28 cellular contexts compared by ENCODE assay signal in genomic region chr18:75287006-75287405, GRCh38.
"Had no signal": no experiment of that assay in that cellular context is flagged by ENCODE, and none has a peak within 500 bp of the region (broad histone marks: within the 10 kb centered on the region; RNA-seq: fewer than 3 reads in every experiment).

No MANE protein-coding gene starts in this region.

- H3K27ac Mint-ChIP-seq: stimulated activated effector memory CD8-positive, alpha-beta T cell treated with anti-CD3 and anti-CD28 coated beads, Interleukin-12 subunit alpha, Interleukin-12 subunit beta, amount 100 ng/mL, for 72 hours; stimulated activated memory B cell treated with anti-CD40 and anti-IgM and Interleukin-4, amounts not matched to agents 10 μg/mL and 1 μg/mL and 100 μg/mL, for 72 hours; stimulated activated naive B cell treated with anti-CD40 and anti-IgM and Interleukin-4, amounts not matched to agents 10 μg/mL and 1 μg/mL and 100 μg/mL, for 72 hours; stimulated activated naive CD8-positive, alpha-beta T cell treated with anti-CD3 and anti-CD28 coated beads, Interleukin-15, amount 100 ng/mL, for 72 hours; stimulated activated naive CD8-positive, alpha-beta T cell treated with anti-CD3 and anti-CD28 coated beads, Interleukin-15, Interleukin-2, amounts not matched to agents 100 ng/mL and 50 ng/mL, for 24 hours; type B pancreatic cell had no signal

- H3K4me1 Mint-ChIP-seq: stimulated activated memory B cell treated with anti-CD40 and anti-IgM and Interleukin-4, amounts not matched to agents 10 μg/mL and 1 μg/mL and 100 μg/mL, for 72 hours; stimulated activated naive B cell treated with anti-CD40 and anti-IgM and Interleukin-4, amounts not matched to agents 10 μg/mL and 1 μg/mL and 100 μg/mL, for 72 hours; stimulated activated naive CD8-positive, alpha-beta T cell treated with anti-CD3 and anti-CD28 coated beads, Interleukin-15, amount 100 ng/mL, for 72 hours had no signal

- H3K9me3 ChIP-seq: stomach, suprapubic skin, testis, thoracic aorta, thyroid gland, tibial artery, tibial nerve, transverse colon, upper lobe of left lung, upper lobe of right lung, uterus, vagina had no signal

- H3K4me1 ChIP-seq: stomach, suprapubic skin, thyroid gland, tibial artery, tibial nerve, transverse colon, upper lobe of left lung, upper lobe of right lung, uterus, vagina had no signal

- ATAC-seq: stimulated activated effector memory CD8-positive, alpha-beta T cell treated with anti-CD3 and anti-CD28 coated beads, Interleukin-12 subunit alpha, Interleukin-12 subunit beta, amount 100 ng/mL, for 72 hours; stimulated activated memory B cell treated with anti-CD40 and anti-IgM and Interleukin-4, amounts not matched to agents 10 μg/mL and 1 μg/mL and 100 μg/mL, for 72 hours; stimulated activated naive B cell treated with anti-CD40 and anti-IgM and Interleukin-4, amounts not matched to agents 10 μg/mL and 1 μg/mL and 100 μg/mL, for 72 hours; stimulated activated naive CD8-positive, alpha-beta T cell treated with anti-CD3 and anti-CD28 coated beads, Interleukin-15, amount 100 ng/mL, for 72 hours; stimulated activated naive CD8-positive, alpha-beta T cell treated with anti-CD3 and anti-CD28 coated beads, Interleukin-15, Interleukin-2, amounts not matched to agents 100 U/mL and 50 U/mL, for 24 hours; upper lobe of right lung had no signal

- H3K27me3 Mint-ChIP-seq: stimulated activated memory B cell treated with anti-CD40 and anti-IgM and Interleukin-4, amounts not matched to agents 10 μg/mL and 1 μg/mL and 100 μg/mL, for 72 hours; stimulated activated naive B cell treated with anti-CD40 and anti-IgM and Interleukin-4, amounts not matched to agents 10 μg/mL and 1 μg/mL and 100 μg/mL, for 72 hours; stimulated activated naive CD8-positive, alpha-beta T cell treated with anti-CD3 and anti-CD28 coated beads, Interleukin-15, amount 100 ng/mL, for 72 hours; stimulated activated naive CD8-positive, alpha-beta T cell treated with anti-CD3 and anti-CD28 coated beads, Interleukin-15, Interleukin-2, amounts not matched to agents 100 ng/mL and 50 ng/mL, for 24 hours; type B pancreatic cell had no signal

- H3K27ac ChIP-seq: stomach, suprapubic skin, testis, thoracic aorta, thyroid gland, tibial artery, tibial nerve, transverse colon, upper lobe of left lung, upper lobe of right lung, uterus, vagina had no signal

- DNase-seq: stimulated activated CD4-positive, alpha-beta T cell treated with anti-CD3 and anti-CD28 coated beads, Interleukin-2, amount 100 ng/mL, for 48 hours; stimulated activated CD4-positive, alpha-beta T cell treated with anti-CD3 and anti-CD28 coated beads, Interleukin-4, amount 100 ng/mL, for 1 hour; stimulated activated CD4-positive, alpha-beta T cell treated with anti-CD3 and anti-CD28 coated beads, Interleukin-4, amount 100 ng/mL, for 24 hours; stimulated activated CD4-positive, alpha-beta T cell treated with anti-CD3 and anti-CD28 coated beads, Interleukin-4, amount 100 ng/mL, for 4 hours; stimulated activated CD8-positive, alpha-beta memory T cell treated with anti-CD3 and anti-CD28 coated beads, Interleukin-4, amount 100 ng/mL, for 48 hours; stimulated activated naive B cell treated with anti-CD40 and anti-IgM and Interleukin-4, amounts not matched to agents 10 μg/mL and 1 μg/mL and 100 μg/mL, for 72 hours; stimulated activated naive CD4-positive, alpha-beta T cell; stimulated activated naive CD4-positive, alpha-beta T cell treated with Interleukin-2 at 50 U/mL for 16 hours; stimulated activated naive CD8-positive, alpha-beta T cell treated with anti-CD3 and anti-CD28 coated beads, Interleukin-15, amount 100 ng/mL, for 72 hours; stimulated activated naive CD8-positive, alpha-beta T cell treated with anti-CD3 and anti-CD28 coated beads, Interleukin-15, Interleukin-2, amounts not matched to agents 100 U/mL and 50 U/mL, for 24 hours; stomach; substantia nigra; testis; thyroid gland; tibial artery; transverse colon; trophoblast cell; upper lobe of right lung; uterus had no signal

- H3K4me3 Mint-ChIP-seq: stimulated activated effector memory CD8-positive, alpha-beta T cell treated with anti-CD3 and anti-CD28 coated beads, Interleukin-12 subunit alpha, Interleukin-12 subunit beta, amount 100 ng/mL, for 72 hours; stimulated activated memory B cell treated with anti-CD40 and anti-IgM and Interleukin-4, amounts not matched to agents 10 μg/mL and 1 μg/mL and 100 μg/mL, for 72 hours; stimulated activated naive B cell treated with anti-CD40 and anti-IgM and Interleukin-4, amounts not matched to agents 10 μg/mL and 1 μg/mL and 100 μg/mL, for 72 hours; stimulated activated naive CD8-positive, alpha-beta T cell treated with anti-CD3 and anti-CD28 coated beads, Interleukin-15, amount 100 ng/mL, for 72 hours; stimulated activated naive CD8-positive, alpha-beta T cell treated with anti-CD3 and anti-CD28 coated beads, Interleukin-15, Interleukin-2, amounts not matched to agents 100 ng/mL and 50 ng/mL, for 24 hours; type B pancreatic cell had no signal

- H3K27me3 ChIP-seq: stomach, suprapubic skin, testis, thyroid gland, tibial artery, tibial nerve, transverse colon, upper lobe of left lung, upper lobe of right lung, uterus, vagina had no signal

- H3K36me3 ChIP-seq: uterus had no signal

- H3K4me3 ChIP-seq: stomach, suprapubic skin, testis, thoracic aorta, thyroid gland, tibial artery, tibial nerve, transverse colon, upper lobe of left lung, upper lobe of right lung, uterus, vagina had no signal

- H3K9me3 Mint-ChIP-seq: stimulated activated effector memory CD8-positive, alpha-beta T cell treated with anti-CD3 and anti-CD28 coated beads, Interleukin-12 subunit alpha, Interleukin-12 subunit beta, amount 100 ng/mL, for 72 hours; stimulated activated memory B cell treated with anti-CD40 and anti-IgM and Interleukin-4, amounts not matched to agents 10 μg/mL and 1 μg/mL and 100 μg/mL, for 72 hours; type B pancreatic cell had no signal
